ENCODE assay signal across 19 cellular contexts in the genomic region with DNA sequence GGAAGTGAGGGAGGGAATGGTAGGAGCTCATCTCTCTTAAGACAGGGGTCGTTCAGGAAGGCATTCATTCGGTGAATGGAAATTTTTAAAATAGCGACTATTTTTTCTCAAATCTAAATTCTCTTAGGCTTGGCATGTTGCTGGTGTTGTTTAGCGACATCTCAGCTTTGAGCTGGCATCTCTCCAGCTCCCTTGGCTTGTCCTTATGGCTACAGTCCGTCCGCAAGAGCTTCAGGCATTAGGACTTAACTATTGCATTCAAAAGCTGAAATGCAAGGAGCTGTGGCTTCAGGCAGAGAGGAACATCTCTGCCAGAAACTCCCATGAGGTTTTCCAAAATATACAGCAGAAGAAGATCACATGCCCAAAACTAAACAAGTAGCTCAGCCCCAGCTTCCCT.
A peak's percentile ranks its signal among the peaks of the same experiment; 100 is the strongest.
DNase-seq lines count a peak whose midpoint lies in the region; ATAC-seq and TF ChIP-seq lines count a peak whose summit lies in the region.
"Had no signal": no experiment of that assay in that cellular context is flagged by ENCODE, and none has a peak within 500 bp of the region (broad histone marks: within the 10 kb centered on the region; RNA-seq: fewer than 3 reads in every experiment).

No MANE protein-coding gene starts in this region.

- peak overlapping the region; percentile 10 for H3K27ac Mint-ChIP-seq in chondrocyte (ENCODE audit: unreplicated experiment)
- no peak overlapping the region for H3K27ac Mint-ChIP-seq in activated CD8-positive, alpha-beta T cell treated with anti-CD3 and anti-CD28 coated beads, Interleukin-2, amount 10 ng/mL, durations not matched to agents 7 days and 5 days
- H3K27ac Mint-ChIP-seq: CD8-positive, alpha-beta memory T cell had no signal

- H3K27ac ChIP-seq in IMR-90 (ENCODE audit: insufficient read depth, low read length), result no peak overlapping the region
- no peak overlapping the region for H3K27ac ChIP-seq in mesenchymal stem cell (ENCODE audit: low read length, poor library complexity, severe bottlenecking)
- H3K27ac ChIP-seq: 22Rv1, Peyer's patch, SJSA1 had no signal

- in situ Hi-C loops in IMR-90 (cut with MboI; ENCODE audit: low sequenced_read_pairs), result no loop called here

- H3K4me2 ChIP-seq in IMR-90 (ENCODE audit: low read depth, low read length) (no peak overlapping the region), mesenchymal stem cell (ENCODE audit: low read length, poor library complexity, severe bottlenecking) (no peak overlapping the region)

- no TSS peak for BruUV-seq in IMR-90 (replicated peaks; lab: Mats Ljungman, UMichigan)

- H4K91ac ChIP-seq in IMR-90 (ENCODE audit: insufficient read depth, low read depth, low read length) (no peak overlapping the region), mesenchymal stem cell (ENCODE audit: low read length) (no peak overlapping the region)

- ATAC-seq in IMR-90 (ENCODE audit: low read depth), result no peak
- ATAC-seq in GM21619 (IDR thresholded peaks at IDR 0.05; ENCODE audit: unreplicated experiment), result no peak
- ATAC-seq in activated CD8-positive, alpha-beta T cell treated with anti-CD3 and anti-CD28 coated beads, Interleukin-2, amount 10 ng/mL, durations not matched to agents 7 days and 5 days, result no peak

- 0 out of 2 replicates have a peak overlapping the region, but pooled peaks have one; percentile 77 for H3K14ac ChIP-seq in IMR-90 (replicated peaks; ENCODE audit: low read depth, low read length)
- H3K14ac ChIP-seq in mesenchymal stem cell (ENCODE audit: low read length in 2 of 2), result no peak overlapping the region

- H2BK12ac ChIP-seq in mesenchymal stem cell (ENCODE audit: low read length in 2 of 2), result no peak overlapping the region

- H3K23ac ChIP-seq in IMR-90 (ENCODE audit: low read depth, low read length) (no peak overlapping the region), mesenchymal stem cell (ENCODE audit: low read length in 2 of 2) (no peak overlapping the region)

- H4K8ac ChIP-seq in IMR-90 (ENCODE audit: low read depth in 2 of 2, low read length in 2 of 2) (no peak overlapping the region), mesenchymal stem cell (ENCODE audit: low read length) (no peak overlapping the region)

- H2AK9ac ChIP-seq in IMR-90 (replicated peaks; ENCODE audit: low read depth, low read length, poor library complexity), result no peak overlapping the region

- H3K4me1 Mint-ChIP-seq in chondrocyte (ENCODE audit: low read depth), result peaks cover 23% of the 10 kb centered on the region
- no peaks in the 10 kb centered on the region for H3K4me1 Mint-ChIP-seq in activated CD8-positive, alpha-beta T cell treated with anti-CD3 and anti-CD28 coated beads, Interleukin-2, amount 10 ng/mL, durations not matched to agents 7 days and 5 days (ENCODE audit: low read depth)
- H3K4me1 Mint-ChIP-seq: CD8-positive, alpha-beta memory T cell had no signal

- TF ChIP-seq RAD21 in IMR-90 (IDR thresholded peaks at IDR 0.05; ENCODE audit: low read length), result no peak

- no peaks in the 10 kb centered on the region for H4K20me1 ChIP-seq in IMR-90 (ENCODE audit: insufficient read depth, low read length)

- no peaks in the 10 kb centered on the region for H3K79me1 ChIP-seq in IMR-90 (ENCODE audit: low read depth in 1 of 2, low read length in 2 of 2)
- H3K79me1 ChIP-seq in mesenchymal stem cell (replicated peaks; ENCODE audit: low read length, poor library complexity, severe bottlenecking), result no peaks in the 10 kb centered on the region

- no peaks in the 10 kb centered on the region for H3K36me3 Mint-ChIP-seq in chondrocyte (ENCODE audit: low read depth)
- no peaks in the 10 kb centered on the region for H3K36me3 Mint-ChIP-seq in activated CD8-positive, alpha-beta T cell treated with anti-CD3 and anti-CD28 coated beads, Interleukin-2, amount 10 ng/mL, durations not matched to agents 7 days and 5 days (ENCODE audit: low read depth)
- H3K36me3 Mint-ChIP-seq: CD8-positive, alpha-beta memory T cell had no signal

- H3K18ac ChIP-seq in IMR-90 (ENCODE audit: low read depth, low read length), result no peak overlapping the region
- peak overlapping the region in 1 of 2 experiments; percentile 21 for H3K18ac ChIP-seq in mesenchymal stem cell (ENCODE audit: low read depth in 1 of 2, low read length in 2 of 2)

- no peak for TF ChIP-seq POLR2A in IMR-90 (IDR thresholded peaks at IDR 0.05; ENCODE audit: low read depth, low read length)

- dilution Hi-C loops in IMR-90 (cut with HindIII; ENCODE audit: low sequenced_read_pairs, unreplicated experiment), result no loop called here

- intact Hi-C loops in IMR-90 (cut with micrococcal nuclease), result no loop called here

- H3K36me3 ChIP-seq in IMR-90 (ENCODE audit: control insufficient read depth, insufficient read depth, low read length) (no peaks in the 10 kb centered on the region), mesenchymal stem cell (ENCODE audit: control insufficient read depth in 1 of 2, insufficient read depth in 2 of 2, low read depth in 1 of 2, low read length in 2 of 2) (no peaks in the 10 kb centered on the region)
- H3K36me3 ChIP-seq: Peyer's patch, SJSA1 had no signal

- H2BK20ac ChIP-seq in IMR-90 (ENCODE audit: low read depth, low read length), result no peak overlapping the region

- no peak overlapping the region for H3K4me3 ChIP-seq in IMR-90 (ENCODE audit: insufficient read depth, low read depth, low read length)
- no peak overlapping the region for H3K4me3 ChIP-seq in mesenchymal stem cell (ENCODE audit: insufficient read depth in 1 of 2, low read depth in 1 of 2, low read length in 2 of 2)
- H3K4me3 ChIP-seq: Peyer's patch, SJSA1 had no signal

- H3K4ac ChIP-seq in IMR-90 (ENCODE audit: low read depth, low read length), result no peak overlapping the region
- no peak overlapping the region for H3K4ac ChIP-seq in mesenchymal stem cell (ENCODE audit: low read depth in 1 of 2, low read length in 2 of 2)

- H3K27me3 ChIP-seq in IMR-90 (ENCODE audit: control insufficient read depth, insufficient read depth, low read length) (no peaks in the 10 kb centered on the region), mesenchymal stem cell (ENCODE audit: control insufficient read depth in 1 of 2, insufficient read depth in 1 of 2, low read length in 2 of 2) (no peaks in the 10 kb centered on the region)
- H3K27me3 ChIP-seq: Peyer's patch, SJSA1 had no signal

- CTCF ChIA-PET in IMR-90 (lab: Yijun Ruan, JAX), result interaction anchor here (0.6 kb wide), 1 partner anchor 16 kb away, joined by 3 read pairs; no protein-coding TSS in a partner anchor
- CTCF ChIA-PET in activated CD8-positive, alpha-beta T cell treated with anti-CD3 and anti-CD28 coated beads, Interleukin-2, amount 10 ng/mL, durations not matched to agents 7 days and 5 days (lab: Charles Lee), result no interaction called here

- H3K9me1 ChIP-seq in IMR-90 (ENCODE audit: insufficient read depth, low read length), result no peaks in the 10 kb centered on the region

- no peak overlapping the region for H4K5ac ChIP-seq in IMR-90 (ENCODE audit: low read depth, low read length)

- no peak overlapping the region for H2AK5ac ChIP-seq in IMR-90 (ENCODE audit: low read depth, low read length)
- no peak overlapping the region for H2AK5ac ChIP-seq in mesenchymal stem cell (ENCODE audit: low read length, severe bottlenecking)

- no peak overlapping the region for H3K56ac ChIP-seq in IMR-90 (ENCODE audit: extremely low read depth, insufficient read depth, low read length)

- H3K9me3 ChIP-seq in IMR-90 (ENCODE audit: control insufficient read depth, insufficient read depth, low read length) (no peaks in the 10 kb centered on the region), mesenchymal stem cell (ENCODE audit: control insufficient read depth, low read length) (no peaks in the 10 kb centered on the region)
- H3K9me3 ChIP-seq: Peyer's patch, SJSA1 had no signal

- H3K9me3 Mint-ChIP-seq in chondrocyte (ENCODE audit: low read depth), result peaks cover 6% of the 10 kb centered on the region
- no peaks in the 10 kb centered on the region for H3K9me3 Mint-ChIP-seq in activated CD8-positive, alpha-beta T cell treated with anti-CD3 and anti-CD28 coated beads, Interleukin-2, amount 10 ng/mL, durations not matched to agents 7 days and 5 days (ENCODE audit: insufficient read depth)
- H3K9me3 Mint-ChIP-seq: CD8-positive, alpha-beta memory T cell had no signal

- no peak overlapping the region for H2AFZ ChIP-seq in IMR-90 (replicated peaks; ENCODE audit: low read length, poor library complexity)
- no peak overlapping the region for H2AFZ ChIP-seq in mesenchymal stem cell (ENCODE audit: low read depth, low read length)

- H2BK5ac ChIP-seq in IMR-90 (ENCODE audit: low read depth, low read length, poor library complexity, severe bottlenecking), result no peak overlapping the region
- H2BK5ac ChIP-seq in mesenchymal stem cell (ENCODE audit: low read depth, low read length, poor library complexity, severe bottlenecking), result no peak overlapping the region

- DNase-seq in DMS 273 (lab: John Stamatoyannopoulos, UW; ENCODE audit: unreplicated experiment) (peak; percentile 42), DMS 273 treated with DMSO at 0.1 percent for 48 hours (lab: John Stamatoyannopoulos, UW) (no peak), IMR-90 (no peak), chondrocyte (ENCODE audit: low spot score) (no peak), mesenchymal stem cell (peak; percentile 28)
- no peak for DNase-seq in stimulated activated CD4-positive, alpha-beta T cell treated with anti-CD3 and anti-CD28 coated beads, Interleukin-12 subunit alpha, Interleukin-12 subunit beta, amount 100 ng/mL, for 4 hours
- DNase-seq in activated CD8-positive, alpha-beta T cell treated with anti-CD3 and anti-CD28 coated beads, Interleukin-2, amount 10 ng/mL, durations not matched to agents 7 days and 5 days, result no peak
- DNase-seq: Calu3; CD8-positive, alpha-beta memory T cell; DMS79; Kasumi-1; NCI-H1694; NCI-H2081 treated with DMSO at 0.1 percent for 48 hours; NCI-H2227 treated with DMSO at 0.1 percent for 48 hours; NCI-H524 treated with DMSO at 0.1 percent for 48 hours; Peyer's patch had no signal

- H3K27me3 Mint-ChIP-seq in chondrocyte (ENCODE audit: low read depth), result no peaks in the 10 kb centered on the region
- H3K27me3 Mint-ChIP-seq in activated CD8-positive, alpha-beta T cell treated with anti-CD3 and anti-CD28 coated beads, Interleukin-2, amount 10 ng/mL, durations not matched to agents 7 days and 5 days (ENCODE audit: low read depth), result no peaks in the 10 kb centered on the region
- H3K27me3 Mint-ChIP-seq: CD8-positive, alpha-beta memory T cell had no signal

- H3K9ac ChIP-seq in IMR-90 (ENCODE audit: low read depth, low read length) (no peak overlapping the region), mesenchymal stem cell (ENCODE audit: low read length) (no peak overlapping the region)

- H2BK120ac ChIP-seq in IMR-90 (ENCODE audit: low read depth, low read length) (no peak overlapping the region), mesenchymal stem cell (ENCODE audit: low read depth, low read length) (no peak overlapping the region)

- H3K4me1 ChIP-seq in IMR-90 (ENCODE audit: control insufficient read depth, insufficient read depth, low read length) (no peaks in the 10 kb centered on the region), mesenchymal stem cell (ENCODE audit: control insufficient read depth, insufficient read depth, low read depth, low read length) (no peaks in the 10 kb centered on the region)
- H3K4me1 ChIP-seq: Peyer's patch, SJSA1 had no signal

- no peak overlapping the region for H3K4me3 Mint-ChIP-seq in chondrocyte (ENCODE audit: unreplicated experiment)
- H3K4me3 Mint-ChIP-seq in activated CD8-positive, alpha-beta T cell treated with anti-CD3 and anti-CD28 coated beads, Interleukin-2, amount 10 ng/mL, durations not matched to agents 7 days and 5 days, result no peak overlapping the region
- H3K4me3 Mint-ChIP-seq: CD8-positive, alpha-beta memory T cell had no signal

- 21% methylated on average over 2 of the region's 6 CpGs; no CpG with 5 or more reads in 1 of the 2 experiments for WGBS in IMR-90 (ENCODE audit: extremely low coverage in 2 of 2, insufficient read length in 1 of 2), 2 experiments
- WGBS in mesenchymal stem cell, result 85% methylated on average over 6 of the region's 6 CpGs

- no peak overlapping the region for H2BK15ac ChIP-seq in IMR-90 (ENCODE audit: low read depth, low read length)
- no peak overlapping the region for H2BK15ac ChIP-seq in mesenchymal stem cell (ENCODE audit: low read depth, poor library complexity, severe bottlenecking)

- POLR2A ChIA-PET in IMR-90 (lab: Charles Lee; ENCODE audit: unreplicated experiment), result no interaction called here
- POLR2A ChIA-PET in activated CD8-positive, alpha-beta T cell treated with anti-CD3 and anti-CD28 coated beads, Interleukin-2, amount 10 ng/mL, durations not matched to agents 7 days and 5 days (lab: Charles Lee), result no interaction called here

- no peak for TF ChIP-seq CTCF in IMR-90 (conservative IDR thresholded peaks at IDR 0.05; ENCODE audit: low read depth, low read length)
- no peak for TF ChIP-seq CTCF in chondrocyte (IDR thresholded peaks at IDR 0.05)

Comparison
In these comparisons a context has a peak if more than half of its experiments do, and no peak if none do; other contexts are left out.
1. DNase-seq: peak in DMS 273 (single experiment) and mesenchymal stem cell (single experiment); none in DMS 273 treated with DMSO at 0.1 percent for 48 hours (single experiment), IMR-90 (single experiment), chondrocyte (single experiment), stimulated activated CD4-positive, alpha-beta T cell treated with anti-CD3 and anti-CD28 coated beads, Interleukin-12 subunit alpha, Interleukin-12 subunit beta, amount 100 ng/mL, for 4 hours (single experiment) and activated CD8-positive, alpha-beta T cell treated with anti-CD3 and anti-CD28 coated beads, Interleukin-2, amount 10 ng/mL, durations not matched to agents 7 days and 5 days (single experiment).